In genomic region chr12:26563555-26563954, GRCh38 we compare ENCODE assay signal across 7 cellular contexts.
"Had no signal": no experiment of that assay in that cellular context is flagged by ENCODE, and none has a peak within 500 bp of the region (broad histone marks: within the 10 kb centered on the region; RNA-seq: fewer than 3 reads in every experiment).

No MANE protein-coding gene starts in this region.

- FAIRE-seq: H1, H54, K562 had no signal

- H2AFZ ChIP-seq: GM23338 had no signal

- DNase-seq: H9, IMR-90 had no signal

- H3K4me2 ChIP-seq: GM23338 had no signal

- H3K4me3 ChIP-seq: GM23338, K562 had no signal

- H3K27ac ChIP-seq: HL-60 had no signal
